In genomic region chr1:150473659-150474058, GRCh38 we compare ENCODE assay signal across 24 cellular contexts. TPM values are rescaled to one million over a fixed set of nuclear protein-coding genes. Genes with fewer than 3 reads are reported as not detected.
DNase-seq lines count a peak whose midpoint lies in the region; ATAC-seq, FAIRE-seq and TF ChIP-seq lines count a peak whose summit lies in the region.
"Had no signal": no experiment of that assay in that cellular context is flagged by ENCODE, and none has a peak within 500 bp of the region (broad histone marks: within the 10 kb centered on the region; RNA-seq: fewer than 3 reads in every experiment).

No MANE protein-coding gene starts in this region.

- H3K9me3 ChIP-seq in gastrocnemius medialis: no peaks in the 10 kb centered on the region
- H3K9me3 ChIP-seq: esophagus muscularis mucosa, mucosa of descending colon had no signal

- peak; percentile 71 for FAIRE-seq in endometrium (lab: Jason Lieb, UNC)
- FAIRE-seq: keratinocyte had no signal

- no peak for TF ChIP-seq POLR2A in gastrocnemius medialis (IDR thresholded peaks at IDR 0.05)

- H3K36me3 ChIP-seq in gastrocnemius medialis: peaks cover 0 to 32% of the 10 kb centered on the region in 2 donors

- intact Hi-C loops in gastrocnemius medialis (cut with DNase I; ENCODE audit: low total_unique reads): no loop called here

- TF ChIP-seq CTCF in gastrocnemius medialis (IDR thresholded peaks at IDR 0.05 in 4 of 5, conservative IDR thresholded peaks at IDR 0.05 in 1 of 5): no peak

- H3K4me1 ChIP-seq in gastrocnemius medialis: peaks cover 57 to 65% of the 10 kb centered on the region in 2 donors

- H3K27me3 ChIP-seq in gastrocnemius medialis: no peaks in the 10 kb centered on the region
- H3K27me3 ChIP-seq: brain microvascular endothelial cell, esophagus muscularis mucosa had no signal

- ATAC-seq in gastrocnemius medialis: peak; percentile 90 to 93
- ATAC-seq in HG03039 (IDR thresholded peaks at IDR 0.05; ENCODE audit: unreplicated experiment): no peak
- ATAC-seq: mucosa of descending colon had no signal

- DNase-seq in NCI-H82 (lab: John Stamatoyannopoulos, UW) (peak; percentile 73), left kidney (ENCODE audit: low read depth, low spot score) (peak; percentile 23), gastrocnemius medialis (peak; percentile 73 to 85), NCI-H146 treated with DMSO at 0.1 percent for 48 hours (lab: John Stamatoyannopoulos, UW; ENCODE audit: unreplicated experiment) (no peak), T-helper 2 cell (no peak)
- no peak for DNase-seq in activated CD8-positive, alpha-beta memory T cell treated with anti-CD3 and anti-CD28 coated beads, Interleukin-2, amount 50 U/mL, for 48 hours
- DNase-seq: activated CD4-positive, alpha-beta T cell treated with anti-CD3 and anti-CD28 coated beads for 4 hours; activated CD8-positive, alpha-beta memory T cell treated with anti-CD3 and anti-CD28 coated beads, Interleukin-2, amount 50 U/mL, for 4 hours; brain microvascular endothelial cell; COR-L47; mucosa of descending colon; NCI-H1930; NCI-H524 treated with DMSO at 0.1 percent for 48 hours; occipital lobe; stimulated activated CD4-positive, alpha-beta T cell treated with anti-CD3 and anti-CD28 coated beads, Interleukin-4, amount 100 ng/mL, for 24 hours; T1000 had no signal

- in situ Hi-C loops in gastrocnemius medialis (cut with MboI; ENCODE audit: low sequenced_read_pairs in 4 of 4): no loop called here

- H3K4me3 ChIP-seq in gastrocnemius medialis: no peak overlapping the region
- H3K4me3 ChIP-seq: esophagus muscularis mucosa, mucosa of descending colon, skin epidermis had no signal

- H3K27ac ChIP-seq in gastrocnemius medialis: peak overlapping the region; percentile 82 to 86 (median 84)
- H3K27ac ChIP-seq: brain microvascular endothelial cell had no signal

RNA-seq across cellular contexts. Expression of gene TARS2, which starts 13.6 kb away (rescaled TPM):
- total RNA-seq in gastrocnemius medialis: 10 to 100 TPM; 15.0 to 26.7 (median 18.4) TPM

RNA-seq across cellular contexts. Expression of gene ECM1, which starts 34.2 kb away (rescaled TPM):
- 1 to 10 TPM; 1.5 to 8.5 (median 5.6) TPM for total RNA-seq in gastrocnemius medialis

RNA-seq across cellular contexts. Expression of gene FALEC, which starts 41.9 kb away (rescaled TPM):
- total RNA-seq in gastrocnemius medialis: not detected
- total RNA-seq: dermis microvascular lymphatic vessel endothelial cell, esophagus muscularis mucosa, G401, mucosa of descending colon, temporal lobe had no signal

Comparison
In these comparisons a context has a peak if more than half of its experiments do, and no peak if none do; other contexts are left out.
1. DNase-seq: peak in NCI-H82 (single experiment), left kidney (single experiment) and gastrocnemius medialis (2 of 2); none in activated CD8-positive, alpha-beta memory T cell treated with anti-CD3 and anti-CD28 coated beads, Interleukin-2, amount 50 U/mL, for 48 hours (single experiment), NCI-H146 treated with DMSO at 0.1 percent for 48 hours (single experiment) and T-helper 2 cell (0 of 5).